Comparison of ENCODE assay signal across 12 cellular contexts in genomic region chr22:26503758-26504157, GRCh38. TPM values are rescaled to one million over a fixed set of nuclear protein-coding genes. Genes with fewer than 3 reads are reported as not detected.
DNase-seq lines count a peak whose midpoint lies in the region; ATAC-seq and TF ChIP-seq lines count a peak whose summit lies in the region.
"Had no signal": no experiment of that assay in that cellular context is flagged by ENCODE, and none has a peak within 500 bp of the region (broad histone marks: within the 10 kb centered on the region; RNA-seq: fewer than 3 reads in every experiment).

No MANE protein-coding gene starts in this region.

- peak; percentile 66 to 84 for TF ChIP-seq POLR2A in gastrocnemius medialis (IDR thresholded peaks at IDR 0.05)

- H3K27ac Mint-ChIP-seq in activated T-cell treated with anti-CD3 and anti-CD28 coated beads, Interleukin-2, amount 50 U/mL, for 72 hours: peak overlapping the region; percentile 93
- H3K27ac Mint-ChIP-seq in effector memory CD8-positive, alpha-beta T cell: peak overlapping the region; percentile 87 to 88

- peaks cover 15 to 37% of the 10 kb centered on the region in 2 donors for H3K36me3 Mint-ChIP-seq in activated T-cell treated with anti-CD3 and anti-CD28 coated beads, Interleukin-2, amount 50 U/mL, for 72 hours (ENCODE audit: insufficient read depth in 2 of 2)
- peaks cover 98% of the 10 kb centered on the region for H3K36me3 Mint-ChIP-seq in effector memory CD8-positive, alpha-beta T cell (ENCODE audit: insufficient read depth)

- peaks cover 39% of the 10 kb centered on the region for H3K36me3 ChIP-seq in SU-DHL-6 (ENCODE audit: low read length)
- H3K36me3 ChIP-seq in gastrocnemius medialis: peaks cover 2 to 82% of the 10 kb centered on the region in 2 donors
- peaks cover 14 to 22% of the 10 kb centered on the region in 2 donors for H3K36me3 ChIP-seq in aorta (ENCODE audit: control insufficient read depth in 1 of 2, insufficient read depth in 2 of 2, low read length in 1 of 2)

- no peak overlapping the region for H2AFZ ChIP-seq in SU-DHL-6 (ENCODE audit: low read depth, low read length, severe bottlenecking)

- no peak overlapping the region for H3K4me2 ChIP-seq in SU-DHL-6 (ENCODE audit: low read depth, low read length, poor library complexity, severe bottlenecking)

- H3K27ac ChIP-seq in SU-DHL-6 (ENCODE audit: low read depth, low read length): peak overlapping the region; percentile 49; the same call in 1 of the 2 replicates
- peak overlapping the region; percentile 84 to 94 (median 88) for H3K27ac ChIP-seq in gastrocnemius medialis
- H3K27ac ChIP-seq in aorta (ENCODE audit: low read depth in 1 of 2, low read length in 2 of 2): no peak overlapping the region
- H3K27ac ChIP-seq: adrenal gland had no signal

- no peaks in the 10 kb centered on the region for H3K27me3 ChIP-seq in SU-DHL-6 (ENCODE audit: low read length)
- H3K27me3 ChIP-seq in gastrocnemius medialis: no peaks in the 10 kb centered on the region
- H3K27me3 ChIP-seq in aorta (ENCODE audit: control insufficient read depth in 1 of 2, insufficient read depth in 2 of 2, low read length in 1 of 2): no peaks in the 10 kb centered on the region
- H3K27me3 ChIP-seq: adrenal gland had no signal

- no peak for ATAC-seq in activated T-cell treated with anti-CD3 and anti-CD28 coated beads, Interleukin-2, amount 50 U/mL, for 72 hours (replicated peaks in 1 of 2)
- ATAC-seq in effector memory CD8-positive, alpha-beta T cell (replicated peaks): no peak
- peak; percentile 54 to 77 for ATAC-seq in gastrocnemius medialis
- no peak for ATAC-seq in HG02610 (IDR thresholded peaks at IDR 0.05; ENCODE audit: unreplicated experiment)
- no peak for ATAC-seq in aorta (ENCODE audit: low FRiP score)

- peaks cover 21% of the 10 kb centered on the region for H3K4me1 Mint-ChIP-seq in activated T-cell treated with anti-CD3 and anti-CD28 coated beads, Interleukin-2, amount 50 U/mL, for 72 hours (ENCODE audit: low read depth)
- H3K4me1 Mint-ChIP-seq in effector memory CD8-positive, alpha-beta T cell (ENCODE audit: low read depth in 2 of 2): peaks cover 18 to 19% of the 10 kb centered on the region in 2 donors

- TF ChIP-seq CTCF in SU-DHL-6 (IDR thresholded peaks at IDR 0.05; ENCODE audit: insufficient read depth, low read length, poor library complexity, severe bottlenecking) (no peak), gastrocnemius medialis (IDR thresholded peaks at IDR 0.05 in 4 of 5, conservative IDR thresholded peaks at IDR 0.05 in 1 of 5) (no peak)

- peak overlapping the region; percentile 41 to 66 for H3K4me3 Mint-ChIP-seq in activated T-cell treated with anti-CD3 and anti-CD28 coated beads, Interleukin-2, amount 50 U/mL, for 72 hours
- H3K4me3 Mint-ChIP-seq in effector memory CD8-positive, alpha-beta T cell: peak overlapping the region; percentile 62 to 66

- 59 to 63% methylated on average over 1 of the region's 1 CpG for WGBS in aorta, 2 donors

- in situ Hi-C loops in gastrocnemius medialis (cut with MboI; ENCODE audit: low sequenced_read_pairs in 4 of 4): no loop called here

- no peaks in the 10 kb centered on the region for H3K27me3 Mint-ChIP-seq in activated T-cell treated with anti-CD3 and anti-CD28 coated beads, Interleukin-2, amount 50 U/mL, for 72 hours (ENCODE audit: low read depth)
- no peaks in the 10 kb centered on the region for H3K27me3 Mint-ChIP-seq in effector memory CD8-positive, alpha-beta T cell

- H3K9me2 ChIP-seq in SU-DHL-6 (replicated peaks; ENCODE audit: insufficient read depth, low read length): no peaks in the 10 kb centered on the region

- no peaks in the 10 kb centered on the region for H3K9me3 Mint-ChIP-seq in activated T-cell treated with anti-CD3 and anti-CD28 coated beads, Interleukin-2, amount 50 U/mL, for 72 hours
- H3K9me3 Mint-ChIP-seq in effector memory CD8-positive, alpha-beta T cell: no peaks in the 10 kb centered on the region

- no peaks in the 10 kb centered on the region for H4K20me1 ChIP-seq in SU-DHL-6 (ENCODE audit: low read depth, low read length)

- H3K4me1 ChIP-seq in gastrocnemius medialis (peaks cover 34 to 53% of the 10 kb centered on the region in 2 donors), aorta (ENCODE audit: control insufficient read depth in 1 of 2, insufficient read depth in 2 of 2, low read length in 2 of 2) (no peaks in the 10 kb centered on the region)
- H3K4me1 ChIP-seq: adrenal gland had no signal

- no peaks in the 10 kb centered on the region for H3K79me2 ChIP-seq in SU-DHL-6 (ENCODE audit: insufficient read depth, low read length)

- DNase-seq in activated T-cell treated with anti-CD3 and anti-CD28 coated beads, Interleukin-2, amount 50 U/mL, for 72 hours: no peak
- DNase-seq in activated T-cell treated with anti-CD3 and anti-CD28 coated beads for 4 hours (no peak), gastrocnemius medialis (no peak), aorta (no peak)
- no peak for DNase-seq in effector memory CD8-positive, alpha-beta T cell
- DNase-seq in activated CD8-positive, alpha-beta memory T cell treated with anti-CD3 and anti-CD28 coated beads, Interleukin-2, amount 50 U/mL, for 4 hours: no peak
- DNase-seq: ACHN, adrenal gland, DMS153, NCI-H1092 had no signal

- intact Hi-C loops in gastrocnemius medialis (cut with DNase I; ENCODE audit: low total_unique reads) (loop anchor here (1.0 to 2.0 kb wide), 4 partner anchors 19 to 87 kb away; partner anchors contain the start of gene TPST2), aorta (cut with DNase I) (no loop called here)

- no peak overlapping the region for H3K9ac ChIP-seq in SU-DHL-6 (ENCODE audit: low read length)

- H3K9me3 ChIP-seq in SU-DHL-6 (ENCODE audit: insufficient read depth, low read length) (no peaks in the 10 kb centered on the region), gastrocnemius medialis (no peaks in the 10 kb centered on the region), aorta (ENCODE audit: control insufficient read depth, low read length) (no peaks in the 10 kb centered on the region)
- H3K9me3 ChIP-seq: adrenal gland had no signal

- H3F3A ChIP-seq in SU-DHL-6 (ENCODE audit: insufficient read depth): peaks cover 4% of the 10 kb centered on the region; the same call in 1 of the 2 replicates

- H3K4me3 ChIP-seq in SU-DHL-6 (ENCODE audit: insufficient read depth, low read length, poor library complexity, severe bottlenecking) (no peak overlapping the region), gastrocnemius medialis (peak overlapping the region in 3 of 4 donors; percentile 4 to 32 (median 22)), aorta (ENCODE audit: low read length in 2 of 2) (no peak overlapping the region)
- H3K4me3 ChIP-seq: adrenal gland had no signal

RNA-seq across cellular contexts. Expression of gene TFIP11, which starts 8.5 kb away (rescaled TPM):
- 10 to 100 TPM; 47.0 to 62.5 TPM for total RNA-seq in activated T-cell treated with anti-CD3 and anti-CD28 coated beads, Interleukin-2, amount 50 U/mL, for 72 hours
- total RNA-seq in gastrocnemius medialis (10 to 100 TPM; 33.1 to 65.7 (median 49.2) TPM), aorta (10 to 100 TPM; 24.7 to 27.7 TPM)
- polyA plus RNA-seq in aorta: 10 to 100 TPM in 1 of 2 donors, 1 to 10 TPM in 1; 6.1 to 31.4 TPM

RNA-seq across cellular contexts. Expression of gene SRRD, which starts 20.1 kb away (rescaled TPM):
- 10 to 100 TPM; 13.5 to 20.0 TPM for total RNA-seq in activated T-cell treated with anti-CD3 and anti-CD28 coated beads, Interleukin-2, amount 50 U/mL, for 72 hours
- 10 to 100 TPM; 24.0 to 53.1 (median 27.4) TPM for total RNA-seq in gastrocnemius medialis
- total RNA-seq in aorta: 10 to 100 TPM; 13.0 to 18.4 TPM
- polyA plus RNA-seq in aorta: 1 to 10 TPM; 3.6 to 6.4 TPM

RNA-seq across cellular contexts. Expression of gene HPS4, which starts 20.2 kb away (rescaled TPM):
- total RNA-seq in activated T-cell treated with anti-CD3 and anti-CD28 coated beads, Interleukin-2, amount 50 U/mL, for 72 hours: 10 to 100 TPM; 50.5 to 62.2 TPM
- 10 to 100 TPM in 3 of 4 donors, 1 to 10 TPM in 1; 7.0 to 13.9 (median 10.5) TPM for total RNA-seq in gastrocnemius medialis
- 10 to 100 TPM; 20.5 to 35.6 TPM for total RNA-seq in aorta
- 10 to 100 TPM; 14.7 to 18.0 TPM for polyA plus RNA-seq in aorta

Comparison
In these comparisons a context has a peak if more than half of its experiments do, and no peak if none do; other contexts are left out.
1. ATAC-seq: peak in gastrocnemius medialis (2 of 2); none in activated T-cell treated with anti-CD3 and anti-CD28 coated beads, Interleukin-2, amount 50 U/mL, for 72 hours (0 of 2), effector memory CD8-positive, alpha-beta T cell (single experiment), HG02610 (single experiment) and aorta (single experiment).
2. H3K27ac ChIP-seq: peak in SU-DHL-6 (single experiment) and gastrocnemius medialis (4 of 4); none in aorta (0 of 2).
3. H3K4me3 ChIP-seq: peak in gastrocnemius medialis (3 of 4); none in SU-DHL-6 (single experiment) and aorta (0 of 2).